ENCODE assay signal across 8 cellular contexts in the genomic region with DNA sequence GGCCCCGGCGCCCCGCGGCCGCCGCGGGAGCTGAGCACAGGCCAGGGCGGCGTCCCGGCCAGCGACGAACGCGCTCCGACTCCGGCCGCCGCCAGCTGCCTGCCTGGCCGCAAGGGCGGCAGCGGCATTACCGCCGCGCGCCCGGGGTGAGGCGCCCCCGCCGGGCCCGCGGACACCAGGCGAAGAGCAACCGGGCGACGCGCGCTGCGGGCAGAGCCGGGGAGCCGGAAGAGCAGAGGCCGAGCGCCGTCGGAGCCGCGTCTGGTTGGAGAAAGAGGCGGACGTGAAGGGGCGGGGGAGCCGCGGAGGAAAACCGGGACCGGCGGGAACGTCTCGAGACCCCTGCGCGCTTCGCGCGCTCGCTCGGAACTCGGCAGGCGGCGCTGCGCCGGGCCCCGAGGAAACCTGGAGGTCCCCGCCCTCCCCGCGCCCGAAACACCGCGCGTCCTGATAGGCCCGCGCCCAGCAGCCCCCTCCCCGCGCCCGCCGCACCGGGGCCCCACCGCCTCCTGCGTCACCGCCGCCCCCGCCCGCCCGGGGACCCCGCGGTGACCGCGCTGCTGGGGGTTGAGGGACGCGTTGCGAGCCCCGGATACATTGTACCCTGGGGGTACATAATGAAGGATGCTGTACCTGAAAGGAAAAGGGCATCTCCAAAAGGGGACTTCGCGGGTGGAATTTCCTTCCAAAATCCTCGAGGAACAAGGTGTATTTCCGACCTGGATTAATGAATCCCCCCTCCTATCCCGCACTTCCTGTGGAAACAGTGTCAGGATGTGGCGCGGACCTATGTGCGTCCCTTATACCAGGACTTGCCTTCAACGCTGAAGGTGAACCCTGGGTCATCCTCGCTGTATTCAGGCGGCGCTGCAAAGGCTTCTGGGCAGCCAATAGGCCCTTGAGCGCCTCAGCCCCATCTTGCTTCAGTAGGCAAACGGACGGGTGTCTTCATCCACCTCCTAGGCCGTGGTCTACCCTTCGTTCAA. TPM values are rescaled to one million over a fixed set of nuclear protein-coding genes. Genes with fewer than 3 reads are reported as not detected.
DNase-seq lines count a peak whose midpoint lies in the region; ATAC-seq lines count a peak whose summit lies in the region.

No MANE protein-coding gene starts in this region.

- ATAC-seq in GM19395 (IDR thresholded peaks at IDR 0.05; ENCODE audit: unreplicated experiment): peak; percentile 71
- peak; percentile 70 for ATAC-seq in HG03520 (IDR thresholded peaks at IDR 0.05; ENCODE audit: unreplicated experiment)
- ATAC-seq in esophagus mucosa: peak; percentile 82

- H3K27ac ChIP-seq in mucosa of rectum (ENCODE audit: low read depth in 2 of 2, low read length in 2 of 2): peak overlapping the region; percentile 68 to 78

- peak overlapping the region; percentile 68 to 82 for H3K4me3 ChIP-seq in mucosa of rectum (ENCODE audit: low read length in 2 of 2)

- peaks cover 12 to 18% of the 10 kb centered on the region in 2 donors for H3K4me1 ChIP-seq in mucosa of rectum (ENCODE audit: control insufficient read depth in 2 of 2, insufficient read depth in 2 of 2, low read length in 2 of 2)

- H3K36me3 ChIP-seq in mucosa of rectum (ENCODE audit: control insufficient read depth in 2 of 2, insufficient read depth in 2 of 2, low read length in 2 of 2): no peaks in the 10 kb centered on the region

- peak; percentile 95 for DNase-seq in COR-L47 (lab: John Stamatoyannopoulos, UW)
- DNase-seq in NCI-H82 (lab: John Stamatoyannopoulos, UW): peak; percentile 89
- peak; percentile 26 for DNase-seq in activated T-cell treated with anti-CD3 and anti-CD28 coated beads for 4 hours
- peak; percentile 5 for DNase-seq in stimulated activated naive CD4-positive, alpha-beta T cell treated with Interleukin-2 at 50 U/mL for 16 hours (lab: John Stamatoyannopoulos, UW)

- peaks cover 0 to 2% of the 10 kb centered on the region in 2 donors for H3K27me3 ChIP-seq in mucosa of rectum (ENCODE audit: control insufficient read depth in 2 of 2, insufficient read depth in 2 of 2, low read length in 2 of 2)

- peak overlapping the region; percentile 53 to 62 for H3K9ac ChIP-seq in mucosa of rectum (ENCODE audit: low read depth in 1 of 2, low read length in 2 of 2)

- H3K9me3 ChIP-seq in mucosa of rectum (ENCODE audit: control insufficient read depth in 2 of 2, low read length in 2 of 2): no peaks in the 10 kb centered on the region

RNA-seq across cellular contexts. Expression of gene B4GALT6, which starts 1.0 kb away (rescaled TPM):
- 2.9 TPM for total RNA-seq in esophagus mucosa

Comparison
In these comparisons a context has a peak if more than half of its experiments do, and no peak if none do; other contexts are left out.
1. Peak in every context shown above with its lines: DNase-seq, ATAC-seq, H3K4me3 ChIP-seq and H3K27ac ChIP-seq.
2. DNase-seq: peak in every context shown above with its lines; median percentile 95 in COR-L47; 89 in NCI-H82; 26 in activated T-cell treated with anti-CD3 and anti-CD28 coated beads for 4 hours; 5 in stimulated activated naive CD4-positive, alpha-beta T cell treated with Interleukin-2 at 50 U/mL for 16 hours.